8 cellular contexts compared by ENCODE assay signal in the genomic region with DNA sequence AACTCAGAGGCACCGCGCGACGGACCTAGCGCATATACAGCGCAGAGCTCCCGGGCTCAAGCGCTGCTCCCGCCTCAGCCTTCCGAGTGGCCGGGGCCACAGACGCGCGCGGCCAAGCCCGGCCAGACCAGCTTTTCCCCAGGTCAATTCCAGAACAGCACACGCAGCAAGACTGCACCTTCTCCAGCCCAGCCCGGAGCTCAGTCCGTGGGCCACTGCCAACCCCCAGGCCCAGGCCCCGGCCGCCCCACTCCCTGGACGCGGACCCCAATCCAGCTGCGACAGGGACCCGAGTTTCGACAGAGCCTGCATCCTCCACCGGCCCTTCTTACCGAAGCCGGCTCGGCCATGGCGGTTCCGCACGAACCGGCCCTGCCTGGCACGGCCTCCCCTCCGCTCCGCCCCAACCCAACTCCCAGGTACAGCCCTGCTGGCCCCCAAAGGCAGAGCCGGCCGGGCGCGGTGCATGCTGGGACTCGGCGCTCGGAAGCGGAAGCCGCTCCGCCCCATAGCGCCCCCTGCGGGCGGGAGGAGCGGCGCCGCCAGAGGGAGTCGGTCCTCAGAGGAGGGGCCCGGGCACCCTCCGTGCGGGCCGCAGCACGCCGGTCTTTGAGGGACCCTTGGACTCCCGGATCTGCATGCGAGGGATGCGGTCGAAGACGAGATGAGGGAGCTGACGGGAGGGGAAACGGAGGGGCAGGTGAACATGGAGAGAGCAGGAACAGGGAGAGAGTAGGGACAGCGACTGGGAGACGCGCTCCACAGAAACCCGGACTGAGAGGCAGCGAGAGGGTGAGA. TPM values are rescaled to one million over a fixed set of nuclear protein-coding genes. Genes with fewer than 3 reads are reported as not detected.
DNase-seq lines count a peak whose midpoint lies in the region; ATAC-seq and TF ChIP-seq lines count a peak whose summit lies in the region.

A gene with protein sequence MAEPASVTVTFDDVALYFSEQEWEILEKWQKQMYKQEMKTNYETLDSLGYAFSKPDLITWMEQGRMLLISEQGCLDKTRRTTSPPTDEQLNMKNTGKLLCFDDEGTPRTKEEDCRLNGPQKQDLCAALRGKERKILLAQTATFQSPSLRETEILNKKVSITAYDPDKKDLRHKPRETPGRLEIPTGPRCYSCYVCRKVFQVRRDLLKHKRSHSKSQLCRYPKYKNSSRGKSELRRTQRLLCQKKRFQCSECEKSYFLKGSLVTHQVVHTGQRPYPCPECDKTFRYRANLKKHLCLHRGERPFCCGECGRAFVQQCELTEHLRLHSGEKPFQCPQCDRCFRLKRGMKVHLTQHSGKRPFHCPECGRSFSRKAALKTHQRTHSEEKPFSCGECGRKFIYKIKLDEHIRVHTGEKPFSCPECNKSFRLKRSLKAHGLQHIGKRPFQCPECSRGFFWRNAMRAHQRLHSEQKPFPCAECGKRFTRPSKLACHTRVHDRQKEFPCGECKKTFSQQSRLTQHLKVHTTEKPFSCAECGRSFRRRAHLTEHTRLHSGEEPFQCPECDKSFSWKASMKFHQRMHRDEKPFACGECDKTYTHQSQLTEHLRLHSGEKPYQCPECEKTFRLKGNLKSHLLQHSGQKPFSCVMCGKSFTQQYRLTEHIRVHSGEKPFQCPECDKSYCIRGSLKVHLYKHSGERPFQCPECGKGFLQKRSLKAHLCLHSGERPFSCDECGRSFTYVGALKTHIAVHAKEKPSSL (minus strand): TSS at position 461 of the 798 bp plus-strand sequence. CDS start 111 bp downstream, at position 350.

- H3K4me3 Mint-ChIP-seq in CD4-positive, CD25-positive, alpha-beta regulatory T cell = peak within 1 kb of the TSS; percentile 91 to 100 (median 98)

- intact Hi-C loops in lower lobe of right lung (cut with DNase I) = no loop called here

- DNase-seq in CD4-positive, CD25-positive, alpha-beta regulatory T cell = peak; percentile 90 to 95 (median 91)
- DNase-seq in NCI-H748 treated with DMSO at 0.1 percent for 48 hours (lab: John Stamatoyannopoulos, UW) = peak; percentile 77
- peak; percentile 93 to 94 for DNase-seq in activated CD4-positive, alpha-beta T cell treated with anti-CD3 and anti-CD28 coated beads, Interleukin-2, amount 50 U/mL, for 48 hours
- peak; percentile 75 to 94 for DNase-seq in dermis microvascular lymphatic vessel endothelial cell (ENCODE audit: low read depth in 2 of 2)
- DNase-seq in lower lobe of right lung = peak; percentile 94
- DNase-seq in stimulated activated CD4-positive, alpha-beta T cell treated with anti-CD3 and anti-CD28 coated beads, TNF-alpha, amount 100 ng/mL, for 24 hours (ENCODE audit: low read depth in 3 of 3) = peak; percentile 87 to 93 (median 93)

- H3K36me3 ChIP-seq in CD4-positive, CD25-positive, alpha-beta regulatory T cell (ENCODE audit: control insufficient read depth, insufficient read depth, low read length) = peaks cover 7% of the 10 kb centered on the region
- peaks cover 6% of the 10 kb centered on the region for H3K36me3 ChIP-seq in lower lobe of right lung

- peaks cover 10% of the 10 kb centered on the region for H3K36me3 Mint-ChIP-seq in CD4-positive, CD25-positive, alpha-beta regulatory T cell

- no peaks in the 10 kb centered on the region for H3K27me3 ChIP-seq in CD4-positive, CD25-positive, alpha-beta regulatory T cell (ENCODE audit: control insufficient read depth, insufficient read depth, low read length)
- no peaks in the 10 kb centered on the region for H3K27me3 ChIP-seq in lower lobe of right lung (ENCODE audit: low read depth)

- H3K27ac ChIP-seq in CD4-positive, CD25-positive, alpha-beta regulatory T cell (ENCODE audit: insufficient read depth, low read length, poor library complexity, severe bottlenecking) = peak within 1 kb of the TSS; percentile 82
- H3K27ac ChIP-seq in lower lobe of right lung = peak within 1 kb of the TSS; percentile 96

- H3K27me3 Mint-ChIP-seq in CD4-positive, CD25-positive, alpha-beta regulatory T cell = no peaks in the 10 kb centered on the region

- H3K27ac Mint-ChIP-seq in CD4-positive, CD25-positive, alpha-beta regulatory T cell = peak within 1 kb of the TSS; percentile 98 to 99 (median 99)

- H3K9me3 Mint-ChIP-seq in CD4-positive, CD25-positive, alpha-beta regulatory T cell = peaks cover 0 to 10% (median 5%) of the 10 kb centered on the region in 7 donors

- peaks cover 15% of the 10 kb centered on the region for H3K4me1 ChIP-seq in CD4-positive, CD25-positive, alpha-beta regulatory T cell (ENCODE audit: control insufficient read depth, insufficient read depth, low read length, poor library complexity, severe bottlenecking)
- peaks cover 17% of the 10 kb centered on the region for H3K4me1 ChIP-seq in lower lobe of right lung

- TF ChIP-seq CTCF in lower lobe of right lung (IDR thresholded peaks at IDR 0.05) = peak; percentile 95

- peak; percentile 93 to 94 for ATAC-seq in CD4-positive, CD25-positive, alpha-beta regulatory T cell (ENCODE audit: low read depth in 2 of 2)
- peak; percentile 79 for ATAC-seq in GM19395 (IDR thresholded peaks at IDR 0.05; ENCODE audit: unreplicated experiment)
- peak; percentile 79 for ATAC-seq in HG03558 (IDR thresholded peaks at IDR 0.05; ENCODE audit: extremely low read depth, unreplicated experiment)
- peak; percentile 95 to 99 for ATAC-seq in lower lobe of right lung

- H3K4me3 ChIP-seq in CD4-positive, CD25-positive, alpha-beta regulatory T cell (ENCODE audit: low read depth, low read length) = peak within 1 kb of the TSS; percentile 95
- H3K4me3 ChIP-seq in lower lobe of right lung = peak within 1 kb of the TSS; percentile 99

- peaks cover 7 to 8% of the 10 kb centered on the region in 2 experiments for H3K9me3 ChIP-seq in CD4-positive, CD25-positive, alpha-beta regulatory T cell (ENCODE audit: control insufficient read depth in 2 of 2, low read length in 2 of 2)
- no peaks in the 10 kb centered on the region for H3K9me3 ChIP-seq in lower lobe of right lung

- peaks cover 12 to 25% (median 19%) of the 10 kb centered on the region in 4 donors for H3K4me1 Mint-ChIP-seq in CD4-positive, CD25-positive, alpha-beta regulatory T cell

RNA-seq across cellular contexts. Expression of the gene that starts here (rescaled TPM):
- total RNA-seq in CD4-positive, CD25-positive, alpha-beta regulatory T cell = 0.35 TPM
- 1 to 10 TPM in 2 of 4 donors, under 1 TPM in 2; 0.64 to 1.4 (median 0.91) TPM for polyA plus RNA-seq in CD4-positive, CD25-positive, alpha-beta regulatory T cell
- total RNA-seq in dermis microvascular lymphatic vessel endothelial cell = 1.5 and 2.5 TPM in 2 replicates
- 1.2 TPM for total RNA-seq in lower lobe of right lung

Comparison
In these comparisons a context has a peak if more than half of its experiments do, and no peak if none do; other contexts are left out.
1. Peak in every context shown above with its lines: DNase-seq, ATAC-seq, H3K4me3 ChIP-seq and H3K27ac ChIP-seq.